Comparison of ENCODE assay signal across 8 cellular contexts in the genomic region with DNA sequence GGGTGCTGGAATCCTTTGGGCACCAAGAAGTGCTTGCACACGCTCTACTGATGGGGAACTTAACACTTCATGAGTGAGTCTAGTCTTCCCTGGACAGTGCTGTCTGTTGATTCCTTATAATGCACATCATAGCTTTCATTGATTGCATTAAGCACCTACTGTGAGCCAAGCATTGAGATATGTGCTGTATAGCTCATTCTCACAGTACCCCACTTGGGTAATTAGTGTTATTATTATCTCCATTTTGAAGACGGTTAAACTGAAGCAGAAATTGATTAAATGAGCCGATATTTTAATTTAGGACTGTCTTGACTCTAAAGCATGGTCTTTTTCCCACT. TPM values are rescaled to one million over a fixed set of nuclear protein-coding genes. Genes with fewer than 3 reads are reported as not detected.
DNase-seq lines count a peak whose midpoint lies in the region; ATAC-seq and TF ChIP-seq lines count a peak whose summit lies in the region.

No MANE protein-coding gene starts in this region.

- peaks cover 33% of the 10 kb centered on the region for H3K4me1 Mint-ChIP-seq in CD4-positive, alpha-beta T cell (ENCODE audit: low read depth)

- peak overlapping the region; percentile 86 for H3K27ac Mint-ChIP-seq in CD4-positive, alpha-beta T cell

- H3K27ac ChIP-seq in CD4-positive, alpha-beta T cell (ENCODE audit: low read depth, low read length), result peak overlapping the region; percentile 85
- H3K27ac ChIP-seq in OCI-LY1 (ENCODE audit: low read depth, low read length, poor library complexity, severe bottlenecking), result no peak overlapping the region

- H3K27me3 ChIP-seq in CD4-positive, alpha-beta T cell (ENCODE audit: control insufficient read depth, insufficient read depth, low read length), result no peaks in the 10 kb centered on the region
- H3K27me3 ChIP-seq in OCI-LY1 (ENCODE audit: insufficient read depth, low read length), result no peaks in the 10 kb centered on the region
- no peaks in the 10 kb centered on the region for H3K27me3 ChIP-seq in endocrine pancreas (ENCODE audit: control insufficient read depth, insufficient read depth, low read length)

- peaks cover 29% of the 10 kb centered on the region for H3K36me3 ChIP-seq in OCI-LY1 (ENCODE audit: insufficient read depth, low read length)
- peaks cover 8% of the 10 kb centered on the region for H3K36me3 ChIP-seq in endocrine pancreas (ENCODE audit: control insufficient read depth, insufficient read depth, low read length)

- 0 out of 2 replicates have a peak overlapping the region, but pooled peaks have one; percentile 6 for H2AFZ ChIP-seq in OCI-LY1 (ENCODE audit: low read length)

- no peak for TF ChIP-seq CTCF in CD4-positive, alpha-beta T cell (IDR thresholded peaks at IDR 0.05)
- no peak for TF ChIP-seq CTCF in OCI-LY1 (IDR thresholded peaks at IDR 0.05; ENCODE audit: low read length)
- TF ChIP-seq CTCF in omental fat pad (IDR thresholded peaks at IDR 0.05), result no peak

- no peak for ATAC-seq in CD4-positive, alpha-beta T cell (ENCODE audit: poor library complexity)
- peak; percentile 22 for ATAC-seq in omental fat pad (ENCODE audit: low FRiP score)
- no peak for ATAC-seq in activated CD4-positive, CD25-positive, alpha-beta regulatory T cell treated with anti-CD3 and anti-CD28 coated beads, Interleukin-2, amount 50 U/mL, for 24 hours

- peak overlapping the region; percentile 89 for H3K4me2 ChIP-seq in OCI-LY1 (ENCODE audit: low read length)

- H3K9me3 ChIP-seq in CD4-positive, alpha-beta T cell (ENCODE audit: control insufficient read depth, low read length), result no peaks in the 10 kb centered on the region
- H3K9me3 ChIP-seq in OCI-LY1 (ENCODE audit: low read length), result no peaks in the 10 kb centered on the region
- H3K9me3 ChIP-seq in endocrine pancreas (ENCODE audit: control insufficient read depth, low read length), result no peaks in the 10 kb centered on the region

- H3K4me3 ChIP-seq in OCI-LY1 (ENCODE audit: low read depth, low read length, poor library complexity, severe bottlenecking) (peak overlapping the region; percentile 76), endocrine pancreas (ENCODE audit: control insufficient read depth, insufficient read depth, low read length) (peak overlapping the region; percentile 48)

- no peaks in the 10 kb centered on the region for H3K9me3 Mint-ChIP-seq in CD4-positive, alpha-beta T cell

- H3K9ac ChIP-seq in OCI-LY1 (ENCODE audit: low read length) (peak overlapping the region; percentile 52; the same call in 1 of the 2 replicates), endocrine pancreas (ENCODE audit: control insufficient read depth, insufficient read depth, low read length) (no peak overlapping the region)

- H4K20me1 ChIP-seq in OCI-LY1 (ENCODE audit: insufficient read depth, low read length), result no peaks in the 10 kb centered on the region

- H3F3A ChIP-seq in OCI-LY1 (ENCODE audit: insufficient read depth, low read length), result peaks cover 4% of the 10 kb centered on the region; the same call in 1 of the 2 replicates

- no peak for DNase-seq in CD4-positive, alpha-beta T cell
- DNase-seq in omental fat pad (ENCODE audit: low spot score) (no peak), NCI-H2196 treated with DMSO at 0.1 percent for 48 hours (lab: John Stamatoyannopoulos, UW; ENCODE audit: unreplicated experiment) (no peak), ureter (ENCODE audit: low spot score) (no peak), KBM-7 (no peak)

- peak overlapping the region; percentile 90 for H3K4me3 Mint-ChIP-seq in CD4-positive, alpha-beta T cell

- no peaks in the 10 kb centered on the region for H3K9me2 ChIP-seq in OCI-LY1 (ENCODE audit: low read depth, low read length)

- peaks cover 41% of the 10 kb centered on the region for H3K36me3 Mint-ChIP-seq in CD4-positive, alpha-beta T cell (ENCODE audit: low read depth)

- no peaks in the 10 kb centered on the region for H3K79me2 ChIP-seq in OCI-LY1 (ENCODE audit: insufficient read depth, low read length)

- peaks cover 20% of the 10 kb centered on the region for H3K4me1 ChIP-seq in OCI-LY1 (ENCODE audit: insufficient read depth, low read length, severe bottlenecking)
- H3K4me1 ChIP-seq in endocrine pancreas (ENCODE audit: control insufficient read depth, insufficient read depth, low read length), result peaks cover 6% of the 10 kb centered on the region

- CTCF ChIA-PET in CD4-positive, alpha-beta T cell (lab: Charles Lee), result interaction anchor here (1.4 to 3.5 kb wide), 3 partner anchors 29 to 128 kb away, joined by 3 to 17 read pairs (median 12); a partner anchor contains a TSS

- intact Hi-C loops in CD4-positive, alpha-beta T cell (cut with DNase I, micrococcal nuclease), result loop anchor here (5.0 to 10.0 kb wide), 3 partner anchors 102 to 429 kb away; a partner anchor contains a TSS

- in situ Hi-C loops in KBM-7 (cut with MboI; ENCODE audit: low pct_unique_long_range_greater_than_20kb, low sequenced_read_pairs), result loop anchor here (25.0 kb wide), 1 partner anchor 103 kb away; a partner anchor contains a TSS

- POLR2A ChIA-PET in CD4-positive, alpha-beta T cell (lab: Charles Lee), result interaction anchor here (0.5 to 3.9 kb wide), 8 partner anchors 17 to 1739 kb away, joined by 3 to 42 read pairs (median 4); a partner anchor contains a TSS

- no peaks in the 10 kb centered on the region for H3K27me3 Mint-ChIP-seq in CD4-positive, alpha-beta T cell

RNA-seq across cellular contexts. Expression of a gene that starts 0.5 kb away (rescaled TPM):
- total RNA-seq in CD4-positive, alpha-beta T cell, result 10 to 100 TPM; 31.1 to 31.5 TPM
- 10 to 100 TPM; 59.6 to 87.6 (median 74.0) TPM for total RNA-seq in omental fat pad
- total RNA-seq in ureter, result 42.2 TPM

RNA-seq across cellular contexts. Expression of a gene that starts 57.8 kb away (rescaled TPM):
- 1 to 10 TPM; 3.8 to 5.0 TPM for total RNA-seq in CD4-positive, alpha-beta T cell
- total RNA-seq in omental fat pad (10 to 100 TPM; 11.9 to 17.2 (median 14.6) TPM), ureter (11.4 TPM)
